18 cellular contexts compared by ENCODE assay signal in genomic region chr19:13027557-13027956, GRCh38. TPM values are rescaled to one million over a fixed set of nuclear protein-coding genes. Genes with fewer than 3 reads are reported as not detected.
DNase-seq lines count a peak whose midpoint lies in the region; ATAC-seq and TF ChIP-seq lines count a peak whose summit lies in the region.
"Had no signal": no experiment of that assay in that cellular context is flagged by ENCODE, and none has a peak within 500 bp of the region (broad histone marks: within the 10 kb centered on the region; RNA-seq: fewer than 3 reads in every experiment).

No MANE protein-coding gene starts in this region.

- H3K4me3 ChIP-seq in ACC112 (ENCODE audit: low read depth, low read length) = peak overlapping the region; percentile 85
- no peak overlapping the region for H3K4me3 ChIP-seq in SK-N-MC
- peak overlapping the region; percentile 62 to 87 (median 73) for H3K4me3 ChIP-seq in fibroblast of lung (replicated peaks in 1 of 4; ENCODE audit: control extremely low read depth in 1 of 4, insufficient read depth in 1 of 4, low read depth in 3 of 4, low read length in 4 of 4)
- H3K4me3 ChIP-seq in skin epidermis = peak overlapping the region in 2 of 7 experiments; percentile 41 to 44
- H3K4me3 ChIP-seq in MG63 = no peak overlapping the region
- H3K4me3 ChIP-seq: SJSA1 had no signal

- H3K27me3 ChIP-seq in ACC112 (ENCODE audit: insufficient read depth, low read length) (no peaks in the 10 kb centered on the region), fibroblast of lung (ENCODE audit: control insufficient read depth, insufficient read depth, low read length) (no peaks in the 10 kb centered on the region), MG63 (no peaks in the 10 kb centered on the region)
- H3K27me3 ChIP-seq: SJSA1 had no signal

- no peak for ATAC-seq in GM19035 (IDR thresholded peaks at IDR 0.05; ENCODE audit: unreplicated experiment)
- ATAC-seq: naive thymus-derived CD4-positive, alpha-beta T cell had no signal

- no peak overlapping the region for H2AFZ ChIP-seq in ACC112 (ENCODE audit: low read length, unreplicated experiment)
- H2AFZ ChIP-seq in fibroblast of lung (ENCODE audit: low read length) = no peak overlapping the region

- H3K9ac ChIP-seq in SK-N-MC (ENCODE audit: insufficient read length) (peak overlapping the region; percentile 76), fibroblast of lung (ENCODE audit: insufficient read depth, low read length) (no peak overlapping the region)

- H3K9me3 ChIP-seq in SK-N-MC (ENCODE audit: low read depth, low read length) (no peaks in the 10 kb centered on the region), fibroblast of lung (ENCODE audit: control insufficient read depth, insufficient read depth, low read depth, low read length) (no peaks in the 10 kb centered on the region), MG63 (no peaks in the 10 kb centered on the region)
- H3K9me3 ChIP-seq: SJSA1 had no signal

- H3K27ac ChIP-seq in ACC112 (ENCODE audit: low read depth, low read length) = peak overlapping the region; percentile 47; the same call in 1 of the 2 replicates
- H3K27ac ChIP-seq in SK-N-MC = peak overlapping the region; percentile 22; the same call in 1 of the 2 replicates
- H3K27ac ChIP-seq in fibroblast of lung (ENCODE audit: insufficient read depth, low read length) = peak overlapping the region; percentile 50
- peak overlapping the region in 12 of 21 experiments; percentile 8 to 97 (median 92) for H3K27ac ChIP-seq in skin epidermis
- H3K27ac ChIP-seq: SJSA1 had no signal

- H3K79me2 ChIP-seq in ACC112 (ENCODE audit: control insufficient read depth, insufficient read depth, low read length, unreplicated experiment) (peaks cover 77% of the 10 kb centered on the region), fibroblast of lung (ENCODE audit: control insufficient read depth, insufficient read depth, low read length) (peaks cover 86% of the 10 kb centered on the region)

- H3K36me3 ChIP-seq in ACC112 (ENCODE audit: insufficient read depth, low read length) (0 out of 2 replicates have a peak, but pooled peaks cover 5% of the 10 kb centered on the region), SK-N-MC (ENCODE audit: insufficient read depth, low read length) (peaks cover 33% of the 10 kb centered on the region), fibroblast of lung (ENCODE audit: control insufficient read depth, insufficient read depth, low read length) (peaks cover 11% of the 10 kb centered on the region), MG63 (peaks cover 85% of the 10 kb centered on the region)

- H3K4me2 ChIP-seq in fibroblast of lung (ENCODE audit: extremely low read depth, insufficient read depth, low read length) = peak overlapping the region; percentile 88

- TF ChIP-seq CTCF in fibroblast of lung (conservative IDR thresholded peaks at IDR 0.05 in 1 of 2, IDR thresholded peaks at IDR 0.05 in 1 of 2; ENCODE audit: low read depth in 1 of 2, low read length in 2 of 2) = no peak

- DNase-seq in SK-N-MC (ENCODE audit: low read depth, low spot score) (no peak), fibroblast of lung (ENCODE audit: low read depth in 2 of 2) (no peak), DMS114 treated with DMSO at 0.1 percent for 48 hours (lab: John Stamatoyannopoulos, UW; ENCODE audit: unreplicated experiment) (no peak), MG63 (no peak)
- DNase-seq in activated CD8-positive, alpha-beta memory T cell treated with anti-CD3 and anti-CD28 coated beads, Interleukin-2, amount 50 U/mL, for 4 hours = no peak
- DNase-seq: activated CD4-positive, alpha-beta T cell treated with anti-CD3 and anti-CD28 coated beads, Interleukin-2, amount 50 U/mL, for 48 hours; AML-193; DMS153; effector CD8-positive, alpha-beta T cell; IMR-90; kidney glomerular epithelial cell; naive thymus-derived CD4-positive, alpha-beta T cell; NCI-H1092 treated with DMSO at 0.1 percent for 48 hours; stimulated activated CD4-positive, alpha-beta T cell treated with anti-CD3 and anti-CD28 coated beads, Interleukin-4, amount 100 ng/mL, for 24 hours had no signal

- H3K4me1 ChIP-seq in ACC112 (ENCODE audit: control insufficient read depth, insufficient read depth, low read length, unreplicated experiment) (peaks cover 41% of the 10 kb centered on the region), fibroblast of lung (ENCODE audit: control insufficient read depth, extremely low read depth, insufficient read depth, low read length) (peaks cover 15% of the 10 kb centered on the region)

- no peaks in the 10 kb centered on the region for H4K20me1 ChIP-seq in fibroblast of lung (ENCODE audit: control insufficient read depth, extremely low read depth, insufficient read depth, low read length)

RNA-seq across cellular contexts. Expression of gene NFIX, which starts 32.3 kb away (rescaled TPM):
- total RNA-seq in fibroblast of lung = 55.2 and 74.8 TPM in 2 replicates
- 35.7 and 75.9 TPM in 2 replicates for polyA plus RNA-seq in fibroblast of lung
- polyA plus RNA-seq in fibroblast of lung (2012) = 139 and 196 TPM in 2 replicates
- 272 and 385 TPM in 2 replicates for polyA minus RNA-seq in fibroblast of lung (ENCODE audit: low replicate concordance)
- 53.9 and 78.0 TPM in 2 replicates for total RNA-seq in MG63 (2014; rRNA removed; shearing (Covaris generic); ENCODE audit: low replicate concordance)

RNA-seq across cellular contexts. Expression of gene DAND5, which starts 58.2 kb away (rescaled TPM):
- total RNA-seq in fibroblast of lung = not detected in 2 replicates
- polyA plus RNA-seq in fibroblast of lung = 0.03 TPM in 1 of 2 replicates, not detected in the other
- not detected in 2 replicates for polyA plus RNA-seq in fibroblast of lung (2012)
- not detected in 2 replicates for polyA minus RNA-seq in fibroblast of lung (ENCODE audit: low replicate concordance)
- total RNA-seq in MG63 (2014; rRNA removed; shearing (Covaris generic); ENCODE audit: low replicate concordance) = 0.33 and 1.2 TPM in 2 replicates
- total RNA-seq: IMR-90; naive thymus-derived CD4-positive, alpha-beta T cell; SJSA1 had no signal
- polyA plus RNA-seq: naive thymus-derived CD4-positive, alpha-beta T cell had no signal

Comparison
In these comparisons a context has a peak if more than half of its experiments do, and no peak if none do; other contexts are left out.
1. H3K27ac ChIP-seq: peak in every context shown above with its lines; median percentile 92 in skin epidermis; 50 in fibroblast of lung; 47 in ACC112; 22 in SK-N-MC.
2. H3K4me3 ChIP-seq: peak in ACC112 (single experiment) and fibroblast of lung (4 of 4); none in SK-N-MC (single experiment) and MG63 (single experiment).